In the genomic region with DNA sequence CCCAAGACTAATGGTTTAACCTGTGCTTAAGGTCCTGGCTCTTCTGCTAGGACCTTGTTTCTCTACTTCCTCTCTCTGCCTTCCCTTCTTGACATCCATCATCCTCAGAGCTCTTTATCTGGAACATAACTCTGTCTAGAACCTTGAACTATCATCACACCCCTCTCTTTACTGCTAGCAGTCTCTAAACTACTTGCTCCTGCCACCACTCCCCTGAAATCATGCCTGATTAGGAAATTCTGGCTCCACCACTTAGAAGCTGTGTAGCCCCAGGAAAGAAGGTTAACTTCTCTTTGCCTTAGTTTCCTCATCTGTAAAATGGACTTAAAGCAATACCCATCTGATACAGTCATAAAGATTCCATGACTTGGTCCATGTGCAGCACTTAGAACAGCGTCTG, we compare ENCODE assay signal across 2 cellular contexts.
TF ChIP-seq lines count a peak whose summit lies in the region.

No MANE protein-coding gene starts in this region.

TF ChIP-seq in A549, 52 proteins besides CTCF, POLR2A, EP300 and RAD21:
- no peak for TF ChIP-seq PHF8 (IDR thresholded peaks at IDR 0.05; ENCODE audit: borderline replicate concordance, low read depth)
- TF ChIP-seq SREBF2 (IDR thresholded peaks at IDR 0.05) = no peak
- TF ChIP-seq, protein P1, sequence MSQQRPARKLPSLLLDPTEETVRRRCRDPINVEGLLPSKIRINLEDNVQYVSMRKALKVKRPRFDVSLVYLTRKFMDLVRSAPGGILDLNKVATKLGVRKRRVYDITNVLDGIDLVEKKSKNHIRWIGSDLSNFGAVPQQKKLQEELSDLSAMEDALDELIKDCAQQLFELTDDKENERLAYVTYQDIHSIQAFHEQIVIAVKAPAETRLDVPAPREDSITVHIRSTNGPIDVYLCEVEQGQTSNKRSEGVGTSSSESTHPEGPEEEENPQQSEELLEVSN (IDR thresholded peaks at IDR 0.05; ENCODE audit: borderline replicate concordance, low read depth) = no peak
- no peak for TF ChIP-seq ZSCAN20 (CRISPR knock-in tag; IDR thresholded peaks at IDR 0.05)
- no peak for TF ChIP-seq CEBPB (IDR thresholded peaks at IDR 0.05)
- TF ChIP-seq JUNB (IDR thresholded peaks at IDR 0.05) = no peak
- peak; percentile 65 for TF ChIP-seq POLR2AphosphoS2 (conservative IDR thresholded peaks at IDR 0.05; ENCODE audit: low read length)
TF ChIP-seq in A549: peak in this region for 1.

TF ChIP-seq in K562, 482 proteins besides CTCF, POLR2A, EP300 and RAD21 (continues in another document):
- TF ChIP-seq HDAC2 (IDR thresholded peaks at IDR 0.05) (peak; percentile 50; the same call in 1 of the 2 replicates), POLR2B (IDR thresholded peaks at IDR 0.05; ENCODE audit: low read depth, partially characterized antibody) (no peak), MXI1 (IDR thresholded peaks at IDR 0.05; ENCODE audit: low read depth, low read length) (no peak), NCOR1 (IDR thresholded peaks at IDR 0.05) (no peak), RBM15 (IDR thresholded peaks at IDR 0.05; ENCODE audit: insufficient read depth, low read length) (no peak), HNRNPK (IDR thresholded peaks at IDR 0.05; ENCODE audit: low read depth, low read length, poor library complexity, severe bottlenecking) (no peak), ZNF57 (CRISPR knock-in tag; IDR thresholded peaks at IDR 0.05) (no peak), ARID1B (IDR thresholded peaks at IDR 0.05) (0 out of 2 replicates have a peak, but pooled peaks have one; percentile 30), HDAC1 (IDR thresholded peaks at IDR 0.05) (peak in 1 of 2 experiments; percentile 45; a peak in 1 of 4 replicates), NFE2 (IDR thresholded peaks at IDR 0.05; ENCODE audit: low read depth) (no peak), POLR2G (IDR thresholded peaks at IDR 0.05; ENCODE audit: low read depth, low read length) (0 out of 2 replicates have a peak, but pooled peaks have one; percentile 14), NCOA6 (IDR thresholded peaks at IDR 0.05) (no peak), GTF2A2 (tag; IDR thresholded peaks at IDR 0.05) (no peak), ARNT (IDR thresholded peaks at IDR 0.05) (0 out of 4 replicates have a peak, but pooled peaks of 1 of the 2 experiments have one; percentile 26), PTBP1 (IDR thresholded peaks at IDR 0.05; ENCODE audit: low read depth, low read length) (no peak), ADNP (tag; IDR thresholded peaks at IDR 0.05) (peak; percentile 91), ZNF436 (CRISPR knock-in tag; IDR thresholded peaks at IDR 0.05) (no peak), NFIC (IDR thresholded peaks at IDR 0.05) (0 out of 2 replicates have a peak, but pooled peaks have one; percentile 4), DPF2 (IDR thresholded peaks at IDR 0.05) (peak; percentile 35; the same call in 1 of the 2 replicates), JUND (IDR thresholded peaks at IDR 0.05; ENCODE audit: borderline replicate concordance, low read depth, low read length) (no peak), JUND (tag; IDR thresholded peaks at IDR 0.05; ENCODE audit: borderline replicate concordance, low read depth, low read length) (peak; percentile 30; the same call in 1 of the 3 replicates), TRIM24 (IDR thresholded peaks at IDR 0.05) (no peak), ZNF316 (IDR thresholded peaks at IDR 0.05) (no peak), ZNF212 (CRISPR knock-in tag; IDR thresholded peaks at IDR 0.05) (no peak), RB1 (IDR thresholded peaks at IDR 0.05; ENCODE audit: low read depth) (no peak), CBFA2T3 (IDR thresholded peaks at IDR 0.05) (0 out of 2 replicates have a peak, but pooled peaks have one; percentile 20), TRIM28 (IDR thresholded peaks at IDR 0.05) (no peak), KDM1A (IDR thresholded peaks at IDR 0.05) (peak; percentile 63 to 85; a peak in 3 of 4 replicates), TAL1 (IDR thresholded peaks at IDR 0.05) (no peak), CEBPB (tag; IDR thresholded peaks at IDR 0.05) (peak; percentile 27; the same call in 1 of the 2 replicates), E2F3 (CRISPR knock-in tag; IDR thresholded peaks at IDR 0.05) (no peak), RBM25 (IDR thresholded peaks at IDR 0.05; ENCODE audit: low read depth, low read length, severe bottlenecking) (peak; percentile 87), ATF1 (CRISPR knock-in tag; IDR thresholded peaks at IDR 0.05) (no peak), ATF1 (tag; IDR thresholded peaks at IDR 0.05) (no peak), SRSF1 (IDR thresholded peaks at IDR 0.05; ENCODE audit: low read depth, low read length) (no peak), CBFB (CRISPR knock-in tag; IDR thresholded peaks at IDR 0.05) (no peak), POLR2H (tag; IDR thresholded peaks at IDR 0.05; ENCODE audit: low read depth) (no peak), RBM22 (IDR thresholded peaks at IDR 0.05; ENCODE audit: low read depth, low read length, poor library complexity, severe bottlenecking) (no peak), CBX1 (IDR thresholded peaks at IDR 0.05; ENCODE audit: low read depth) (peak; percentile 37; the same call in 1 of the 2 replicates), RCOR1 (IDR thresholded peaks at IDR 0.05; ENCODE audit: borderline replicate concordance in 1 of 2, low read depth in 2 of 2, low read length in 2 of 2) (peak; percentile 19 to 49; a peak in 2 of 4 replicates), ZC3H11A (IDR thresholded peaks at IDR 0.05; ENCODE audit: low read depth, low read length) (no peak), ZNF197 (CRISPR knock-in tag; IDR thresholded peaks at IDR 0.05; ENCODE audit: low read depth) (no peak), SP1 (CRISPR knock-in tag; IDR thresholded peaks at IDR 0.05) (peak; percentile 39; the same call in 1 of the 2 replicates), ZNF561 (CRISPR knock-in tag; conservative IDR thresholded peaks at IDR 0.05) (no peak), TARDBP (IDR thresholded peaks at IDR 0.05) (no peak), SMARCA5 (IDR thresholded peaks at IDR 0.05) (peak; percentile 72; the same call in 1 of the 2 replicates), BACH1 (tag; IDR thresholded peaks at IDR 0.05) (no peak), NFYB (IDR thresholded peaks at IDR 0.05; ENCODE audit: extremely low read depth, insufficient read length) (no peak)
- TF ChIP-seq, protein P2, sequence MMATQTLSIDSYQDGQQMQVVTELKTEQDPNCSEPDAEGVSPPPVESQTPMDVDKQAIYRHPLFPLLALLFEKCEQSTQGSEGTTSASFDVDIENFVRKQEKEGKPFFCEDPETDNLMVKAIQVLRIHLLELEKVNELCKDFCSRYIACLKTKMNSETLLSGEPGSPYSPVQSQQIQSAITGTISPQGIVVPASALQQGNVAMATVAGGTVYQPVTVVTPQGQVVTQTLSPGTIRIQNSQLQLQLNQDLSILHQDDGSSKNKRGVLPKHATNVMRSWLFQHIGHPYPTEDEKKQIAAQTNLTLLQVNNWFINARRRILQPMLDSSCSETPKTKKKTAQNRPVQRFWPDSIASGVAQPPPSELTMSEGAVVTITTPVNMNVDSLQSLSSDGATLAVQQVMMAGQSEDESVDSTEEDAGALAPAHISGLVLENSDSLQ (IDR thresholded peaks at IDR 0.05) = peak; percentile 47
- TF ChIP-seq, protein P3, sequence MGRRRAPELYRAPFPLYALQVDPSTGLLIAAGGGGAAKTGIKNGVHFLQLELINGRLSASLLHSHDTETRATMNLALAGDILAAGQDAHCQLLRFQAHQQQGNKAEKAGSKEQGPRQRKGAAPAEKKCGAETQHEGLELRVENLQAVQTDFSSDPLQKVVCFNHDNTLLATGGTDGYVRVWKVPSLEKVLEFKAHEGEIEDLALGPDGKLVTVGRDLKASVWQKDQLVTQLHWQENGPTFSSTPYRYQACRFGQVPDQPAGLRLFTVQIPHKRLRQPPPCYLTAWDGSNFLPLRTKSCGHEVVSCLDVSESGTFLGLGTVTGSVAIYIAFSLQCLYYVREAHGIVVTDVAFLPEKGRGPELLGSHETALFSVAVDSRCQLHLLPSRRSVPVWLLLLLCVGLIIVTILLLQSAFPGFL (CRISPR knock-in tag; IDR thresholded peaks at IDR 0.05) = no peak
- TF ChIP-seq, protein P4, sequence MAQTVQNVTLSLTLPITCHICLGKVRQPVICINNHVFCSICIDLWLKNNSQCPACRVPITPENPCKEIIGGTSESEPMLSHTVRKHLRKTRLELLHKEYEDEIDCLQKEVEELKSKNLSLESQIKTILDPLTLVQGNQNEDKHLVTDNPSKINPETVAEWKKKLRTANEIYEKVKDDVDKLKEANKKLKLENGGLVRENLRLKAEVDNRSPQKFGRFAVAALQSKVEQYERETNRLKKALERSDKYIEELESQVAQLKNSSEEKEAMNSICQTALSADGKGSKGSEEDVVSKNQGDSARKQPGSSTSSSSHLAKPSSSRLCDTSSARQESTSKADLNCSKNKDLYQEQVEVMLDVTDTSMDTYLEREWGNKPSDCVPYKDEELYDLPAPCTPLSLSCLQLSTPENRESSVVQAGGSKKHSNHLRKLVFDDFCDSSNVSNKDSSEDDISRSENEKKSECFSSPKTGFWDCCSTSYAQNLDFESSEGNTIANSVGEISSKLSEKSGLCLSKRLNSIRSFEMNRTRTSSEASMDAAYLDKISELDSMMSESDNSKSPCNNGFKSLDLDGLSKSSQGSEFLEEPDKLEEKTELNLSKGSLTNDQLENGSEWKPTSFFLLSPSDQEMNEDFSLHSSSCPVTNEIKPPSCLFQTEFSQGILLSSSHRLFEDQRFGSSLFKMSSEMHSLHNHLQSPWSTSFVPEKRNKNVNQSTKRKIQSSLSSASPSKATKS (CRISPR knock-in tag; IDR thresholded peaks at IDR 0.05) = no peak
- TF ChIP-seq, protein P5, sequence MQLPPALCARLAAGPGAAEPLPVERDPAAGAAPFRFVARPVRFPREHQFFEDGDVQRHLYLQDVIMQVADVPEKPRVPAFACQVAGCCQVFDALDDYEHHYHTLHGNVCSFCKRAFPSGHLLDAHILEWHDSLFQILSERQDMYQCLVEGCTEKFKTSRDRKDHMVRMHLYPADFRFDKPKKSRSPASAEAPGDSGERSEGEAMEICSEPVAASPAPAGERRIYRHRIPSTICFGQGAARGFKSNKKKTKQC (CRISPR knock-in tag; IDR thresholded peaks at IDR 0.05) = no peak
- TF ChIP-seq, protein P6, sequence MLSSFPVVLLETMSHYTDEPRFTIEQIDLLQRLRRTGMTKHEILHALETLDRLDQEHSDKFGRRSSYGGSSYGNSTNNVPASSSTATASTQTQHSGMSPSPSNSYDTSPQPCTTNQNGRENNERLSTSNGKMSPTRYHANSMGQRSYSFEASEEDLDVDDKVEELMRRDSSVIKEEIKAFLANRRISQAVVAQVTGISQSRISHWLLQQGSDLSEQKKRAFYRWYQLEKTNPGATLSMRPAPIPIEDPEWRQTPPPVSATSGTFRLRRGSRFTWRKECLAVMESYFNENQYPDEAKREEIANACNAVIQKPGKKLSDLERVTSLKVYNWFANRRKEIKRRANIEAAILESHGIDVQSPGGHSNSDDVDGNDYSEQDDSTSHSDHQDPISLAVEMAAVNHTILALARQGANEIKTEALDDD (IDR thresholded peaks at IDR 0.05) = peak; percentile 51
- TF ChIP-seq, protein P7, sequence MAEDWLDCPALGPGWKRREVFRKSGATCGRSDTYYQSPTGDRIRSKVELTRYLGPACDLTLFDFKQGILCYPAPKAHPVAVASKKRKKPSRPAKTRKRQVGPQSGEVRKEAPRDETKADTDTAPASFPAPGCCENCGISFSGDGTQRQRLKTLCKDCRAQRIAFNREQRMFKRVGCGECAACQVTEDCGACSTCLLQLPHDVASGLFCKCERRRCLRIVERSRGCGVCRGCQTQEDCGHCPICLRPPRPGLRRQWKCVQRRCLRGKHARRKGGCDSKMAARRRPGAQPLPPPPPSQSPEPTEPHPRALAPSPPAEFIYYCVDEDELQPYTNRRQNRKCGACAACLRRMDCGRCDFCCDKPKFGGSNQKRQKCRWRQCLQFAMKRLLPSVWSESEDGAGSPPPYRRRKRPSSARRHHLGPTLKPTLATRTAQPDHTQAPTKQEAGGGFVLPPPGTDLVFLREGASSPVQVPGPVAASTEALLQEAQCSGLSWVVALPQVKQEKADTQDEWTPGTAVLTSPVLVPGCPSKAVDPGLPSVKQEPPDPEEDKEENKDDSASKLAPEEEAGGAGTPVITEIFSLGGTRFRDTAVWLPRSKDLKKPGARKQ (CRISPR knock-in tag; IDR thresholded peaks at IDR 0.05) = no peak
- TF ChIP-seq, protein P8, sequence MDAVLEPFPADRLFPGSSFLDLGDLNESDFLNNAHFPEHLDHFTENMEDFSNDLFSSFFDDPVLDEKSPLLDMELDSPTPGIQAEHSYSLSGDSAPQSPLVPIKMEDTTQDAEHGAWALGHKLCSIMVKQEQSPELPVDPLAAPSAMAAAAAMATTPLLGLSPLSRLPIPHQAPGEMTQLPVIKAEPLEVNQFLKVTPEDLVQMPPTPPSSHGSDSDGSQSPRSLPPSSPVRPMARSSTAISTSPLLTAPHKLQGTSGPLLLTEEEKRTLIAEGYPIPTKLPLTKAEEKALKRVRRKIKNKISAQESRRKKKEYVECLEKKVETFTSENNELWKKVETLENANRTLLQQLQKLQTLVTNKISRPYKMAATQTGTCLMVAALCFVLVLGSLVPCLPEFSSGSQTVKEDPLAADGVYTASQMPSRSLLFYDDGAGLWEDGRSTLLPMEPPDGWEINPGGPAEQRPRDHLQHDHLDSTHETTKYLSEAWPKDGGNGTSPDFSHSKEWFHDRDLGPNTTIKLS (IDR thresholded peaks at IDR 0.05; ENCODE audit: borderline replicate concordance, low read depth) = peak; percentile 42; the same call in 1 of the 2 replicates
- TF ChIP-seq, protein P9, sequence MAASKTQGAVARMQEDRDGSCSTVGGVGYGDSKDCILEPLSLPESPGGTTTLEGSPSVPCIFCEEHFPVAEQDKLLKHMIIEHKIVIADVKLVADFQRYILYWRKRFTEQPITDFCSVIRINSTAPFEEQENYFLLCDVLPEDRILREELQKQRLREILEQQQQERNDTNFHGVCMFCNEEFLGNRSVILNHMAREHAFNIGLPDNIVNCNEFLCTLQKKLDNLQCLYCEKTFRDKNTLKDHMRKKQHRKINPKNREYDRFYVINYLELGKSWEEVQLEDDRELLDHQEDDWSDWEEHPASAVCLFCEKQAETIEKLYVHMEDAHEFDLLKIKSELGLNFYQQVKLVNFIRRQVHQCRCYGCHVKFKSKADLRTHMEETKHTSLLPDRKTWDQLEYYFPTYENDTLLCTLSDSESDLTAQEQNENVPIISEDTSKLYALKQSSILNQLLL (CRISPR knock-in tag; IDR thresholded peaks at IDR 0.05; ENCODE audit: borderline replicate concordance) = no peak
- TF ChIP-seq, protein P10, sequence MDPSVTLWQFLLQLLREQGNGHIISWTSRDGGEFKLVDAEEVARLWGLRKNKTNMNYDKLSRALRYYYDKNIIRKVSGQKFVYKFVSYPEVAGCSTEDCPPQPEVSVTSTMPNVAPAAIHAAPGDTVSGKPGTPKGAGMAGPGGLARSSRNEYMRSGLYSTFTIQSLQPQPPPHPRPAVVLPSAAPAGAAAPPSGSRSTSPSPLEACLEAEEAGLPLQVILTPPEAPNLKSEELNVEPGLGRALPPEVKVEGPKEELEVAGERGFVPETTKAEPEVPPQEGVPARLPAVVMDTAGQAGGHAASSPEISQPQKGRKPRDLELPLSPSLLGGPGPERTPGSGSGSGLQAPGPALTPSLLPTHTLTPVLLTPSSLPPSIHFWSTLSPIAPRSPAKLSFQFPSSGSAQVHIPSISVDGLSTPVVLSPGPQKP (CRISPR knock-in tag; IDR thresholded peaks at IDR 0.05) = no peak
